In the genomic region with DNA sequence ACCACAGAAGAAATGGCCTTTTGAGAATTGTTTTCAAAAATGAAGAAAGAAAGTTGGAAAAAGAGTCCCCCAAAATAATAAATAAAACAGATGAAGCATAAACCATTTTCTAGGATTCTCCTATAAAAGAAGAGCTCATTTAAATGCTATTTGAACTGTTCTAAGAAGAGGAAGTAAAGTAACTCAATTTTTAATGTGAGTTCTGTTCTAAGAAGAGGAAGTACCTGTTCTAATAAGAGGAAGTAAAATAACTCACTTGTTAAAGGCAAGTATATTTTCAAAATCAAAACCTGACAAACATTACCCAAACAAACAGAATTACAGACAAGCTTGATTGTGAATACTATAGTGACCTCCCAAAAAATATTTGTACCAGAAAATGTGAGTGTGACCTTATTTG, we compare ENCODE assay signal across 18 cellular contexts.
"Had no signal": no experiment of that assay in that cellular context is flagged by ENCODE, and none has a peak within 500 bp of the region (broad histone marks: within the 10 kb centered on the region; RNA-seq: fewer than 3 reads in every experiment).

No MANE protein-coding gene starts in this region.

- H3K9me3 ChIP-seq: lower lobe of right lung, ovary, testis, upper lobe of left lung had no signal

- H3K27me3 ChIP-seq: cardiac muscle cell, heart left ventricle, ovary, spleen, testis, upper lobe of left lung had no signal

- H3K4me1 Mint-ChIP-seq: activated CD4-positive, alpha-beta memory T cell treated with anti-CD3 and anti-CD28 coated beads, Interleukin-2, amount 10 ng/mL, durations not matched to agents 7 days and 5 days; activated CD4-positive, alpha-beta T cell treated with anti-CD3 and anti-CD28 coated beads for 36 hours; activated naive CD4-positive, alpha-beta T cell treated with anti-CD3 and anti-CD28 coated beads, Interleukin-2, amount 50 U/mL, for 24 hours; stimulated activated naive CD8-positive, alpha-beta T cell treated with anti-CD3 and anti-CD28 coated beads, Interleukin-15, amount 100 ng/mL, for 72 hours had no signal

- H3K4me1 ChIP-seq: heart left ventricle, lower lobe of right lung, spleen, testis, upper lobe of left lung had no signal

- H3K27me3 Mint-ChIP-seq: activated CD4-positive, alpha-beta memory T cell treated with anti-CD3 and anti-CD28 coated beads, Interleukin-2, amount 10 ng/mL, durations not matched to agents 7 days and 5 days; activated CD4-positive, alpha-beta T cell treated with anti-CD3 and anti-CD28 coated beads for 36 hours; activated naive CD4-positive, alpha-beta T cell treated with anti-CD3 and anti-CD28 coated beads, Interleukin-2, amount 50 U/mL, for 24 hours; stimulated activated naive CD8-positive, alpha-beta T cell treated with anti-CD3 and anti-CD28 coated beads, Interleukin-15, amount 100 ng/mL, for 72 hours had no signal

- H3K27ac ChIP-seq: cardiac muscle cell, heart left ventricle, lower lobe of right lung, ovary, spleen, testis, upper lobe of left lung had no signal

- H3K4me3 Mint-ChIP-seq: activated CD4-positive, alpha-beta memory T cell treated with anti-CD3 and anti-CD28 coated beads, Interleukin-2, amount 10 ng/mL, durations not matched to agents 7 days and 5 days; activated CD4-positive, alpha-beta T cell treated with anti-CD3 and anti-CD28 coated beads for 36 hours; activated naive CD4-positive, alpha-beta T cell treated with anti-CD3 and anti-CD28 coated beads, Interleukin-2, amount 50 U/mL, for 24 hours; activated T-cell treated with anti-CD3 and anti-CD28 coated beads, Interleukin-2, amount 50 U/mL, for 4 hours; endodermal cell; neural crest cell; stimulated activated naive CD8-positive, alpha-beta T cell treated with anti-CD3 and anti-CD28 coated beads, Interleukin-15, amount 100 ng/mL, for 72 hours had no signal

- DNase-seq: activated CD4-positive, alpha-beta memory T cell treated with anti-CD3 and anti-CD28 coated beads, Interleukin-2, amount 10 ng/mL, durations not matched to agents 7 days and 5 days; activated CD4-positive, alpha-beta T cell treated with anti-CD3 and anti-CD28 coated beads for 36 hours; activated effector memory CD4-positive, alpha-beta T cell treated with anti-CD3 and anti-CD28 coated beads, Interleukin-2, amount 50 U/mL, for 16 hours; activated T-cell treated with anti-CD3 and anti-CD28 coated beads, Interleukin-2, amount 50 U/mL, for 4 hours; endodermal cell; heart left ventricle; left cardiac atrium; lower lobe of right lung; midbrain; ovary; spleen; stimulated activated naive CD8-positive, alpha-beta T cell treated with anti-CD3 and anti-CD28 coated beads, Interleukin-15, amount 100 ng/mL, for 72 hours; testis; upper lobe of left lung had no signal

- H3K4me3 ChIP-seq: cardiac muscle cell, heart left ventricle, lower lobe of right lung, ovary, spleen, testis, upper lobe of left lung had no signal

- H3K36me3 ChIP-seq: cardiac muscle cell, heart left ventricle, lower lobe of right lung, ovary, spleen, upper lobe of left lung had no signal

- ATAC-seq: activated CD4-positive, alpha-beta T cell treated with anti-CD3 and anti-CD28 coated beads for 36 hours; activated T-cell treated with anti-CD3 and anti-CD28 coated beads, Interleukin-2, amount 50 U/mL, for 4 hours; heart left ventricle; left cardiac atrium; lower lobe of right lung; sciatic nerve; stimulated activated naive CD8-positive, alpha-beta T cell treated with anti-CD3 and anti-CD28 coated beads, Interleukin-15, amount 100 ng/mL, for 72 hours had no signal

- H3K27ac Mint-ChIP-seq: activated CD4-positive, alpha-beta memory T cell treated with anti-CD3 and anti-CD28 coated beads, Interleukin-2, amount 10 ng/mL, durations not matched to agents 7 days and 5 days; activated CD4-positive, alpha-beta T cell treated with anti-CD3 and anti-CD28 coated beads for 36 hours; activated naive CD4-positive, alpha-beta T cell treated with anti-CD3 and anti-CD28 coated beads, Interleukin-2, amount 50 U/mL, for 24 hours; endodermal cell; stimulated activated naive CD8-positive, alpha-beta T cell treated with anti-CD3 and anti-CD28 coated beads, Interleukin-15, amount 100 ng/mL, for 72 hours had no signal

- H3K36me3 Mint-ChIP-seq: activated naive CD4-positive, alpha-beta T cell treated with anti-CD3 and anti-CD28 coated beads, Interleukin-2, amount 50 U/mL, for 24 hours had no signal
